Comparison of ENCODE assay signal across 16 cellular contexts in genomic region chr4:76952631-76953587, GRCh38. TPM values are rescaled to one million over a fixed set of nuclear protein-coding genes. Genes with fewer than 3 reads are reported as not detected.
DNase-seq lines count a peak whose midpoint lies in the region; ATAC-seq, FAIRE-seq and TF ChIP-seq lines count a peak whose summit lies in the region.
"Had no signal": no experiment of that assay in that cellular context is flagged by ENCODE, and none has a peak within 500 bp of the region (broad histone marks: within the 10 kb centered on the region; RNA-seq: fewer than 3 reads in every experiment).

No MANE protein-coding gene starts in this region.

- ATAC-seq in natural killer cell = no peak

- H4K20me1 ChIP-seq in GM23248 (ENCODE audit: insufficient read depth) = peaks cover 19% of the 10 kb centered on the region; the same call in 1 of the 2 replicates

- H3K4me3 ChIP-seq in AG04449 (ENCODE audit: low read depth, low read length) = peak overlapping the region; percentile 91
- peak overlapping the region; percentile 96 for H3K4me3 ChIP-seq in GM23248
- H3K4me3 ChIP-seq in brain microvascular endothelial cell (ENCODE audit: low read depth, low read length) = peak overlapping the region; percentile 12
- no peak overlapping the region for H3K4me3 ChIP-seq in kidney (ENCODE audit: low read length in 2 of 2)

- H3K27me3 ChIP-seq in GM23248 (replicated peaks; ENCODE audit: insufficient read depth) (no peaks in the 10 kb centered on the region), brain microvascular endothelial cell (replicated peaks) (no peaks in the 10 kb centered on the region)
- H3K27me3 ChIP-seq: breast epithelium had no signal

- H3K27ac ChIP-seq in GM23248 = peak overlapping the region; percentile 88
- no peak overlapping the region for H3K27ac ChIP-seq in brain microvascular endothelial cell
- no peak overlapping the region for H3K27ac ChIP-seq in kidney (ENCODE audit: low read depth in 2 of 2, low read length in 2 of 2)
- no peak overlapping the region for H3K27ac ChIP-seq in caudate nucleus (ENCODE audit: low read depth, low read length)
- H3K27ac ChIP-seq: breast epithelium had no signal

- POLR2A ChIA-PET in AG04449 (lab: Yijun Ruan, JAX) = interaction anchor here (1.0 to 2.7 kb wide), 4 partner anchors 43 to 215 kb away, joined by 3 to 16 read pairs (median 4); no protein-coding TSS in a partner anchor

- H3K9me3 ChIP-seq in GM23248 (ENCODE audit: low read depth) (no peaks in the 10 kb centered on the region), kidney (ENCODE audit: control insufficient read depth in 1 of 2, low read length in 2 of 2) (no peaks in the 10 kb centered on the region)
- H3K9me3 ChIP-seq: breast epithelium had no signal

- 30 to 31% methylated on average over 4 of the region's 4 CpGs for WGBS in GM23248 (ENCODE audit: low coverage in 1 of 2, low lambda C conversion rate in 2 of 2, missing lambda C conversion rate in 2 of 2), 2 experiments

- H3K4me3 Mint-ChIP-seq in natural killer cell = peak overlapping the region; percentile 72
- H3K4me3 Mint-ChIP-seq: CD14-positive monocyte had no signal

- no peak overlapping the region for H2AFZ ChIP-seq in GM23248

- H3K9me3 Mint-ChIP-seq in natural killer cell = no peaks in the 10 kb centered on the region
- H3K9me3 Mint-ChIP-seq: CD14-positive monocyte had no signal

- no peak for FAIRE-seq in kidney (lab: Jason Lieb, UNC)
- FAIRE-seq: islet of Langerhans had no signal

- no peaks in the 10 kb centered on the region for H3K27me3 Mint-ChIP-seq in natural killer cell (ENCODE audit: low read depth in 2 of 2)

- intact Hi-C loops in natural killer cell (cut with micrococcal nuclease) = no loop called here
- intact Hi-C loops in kidney (cut with DNase I) = no loop called here

- TF ChIP-seq CTCF in AG04449 (IDR thresholded peaks at IDR 0.05; ENCODE audit: insufficient read depth, low read length, missing control alignments) (no peak), brain microvascular endothelial cell (IDR thresholded peaks at IDR 0.05; ENCODE audit: low read depth, low read length, missing control alignments) (no peak), natural killer cell (IDR thresholded peaks at IDR 0.05) (no peak), kidney (IDR thresholded peaks at IDR 0.05; ENCODE audit: borderline replicate concordance, extremely low read depth, insufficient read depth) (no peak)

- peaks cover 20% of the 10 kb centered on the region; the same call in 1 of the 2 replicates for H3K36me3 ChIP-seq in GM23248 (ENCODE audit: low read depth)
- peaks cover 7% of the 10 kb centered on the region for H3K36me3 ChIP-seq in brain microvascular endothelial cell (replicated peaks)
- H3K36me3 ChIP-seq in kidney (ENCODE audit: control insufficient read depth in 1 of 2, insufficient read depth in 2 of 2, low read length in 2 of 2) = no peaks in the 10 kb centered on the region
- H3K36me3 ChIP-seq: breast epithelium had no signal

- H3K9ac ChIP-seq in GM23248 (peak overlapping the region; percentile 97), kidney (ENCODE audit: low read length in 2 of 2) (no peak overlapping the region)

- DNase-seq in AG04449 (ENCODE audit: low read depth, low spot score) (no peak), GM23248 (peak; percentile 34), brain microvascular endothelial cell (no peak), natural killer cell (no peak), kidney (no peak), caudate nucleus (lab: John Stamatoyannopoulos, UW) (no peak)
- DNase-seq in stimulated activated CD4-positive, alpha-beta T cell treated with anti-CD3 and anti-CD28 coated beads, Interleukin-4, amount 100 ng/mL, for 24 hours = no peak
- no peak for DNase-seq in central memory CD4-positive, alpha-beta T cell
- DNase-seq: activated effector memory CD4-positive, alpha-beta T cell treated with anti-CD3 and anti-CD28 coated beads, Interleukin-2, amount 50 U/mL, for 16 hours; midbrain; NCI-H1048; posterior cingulate gyrus had no signal

- H3K4me1 ChIP-seq in GM23248 (ENCODE audit: insufficient read depth) (peaks cover 54% of the 10 kb centered on the region), kidney (ENCODE audit: control insufficient read depth in 1 of 2, insufficient read depth in 1 of 2, low read depth in 1 of 2, low read length in 2 of 2) (peaks cover 16 to 19% of the 10 kb centered on the region in 2 donors)
- H3K4me1 ChIP-seq: breast epithelium had no signal

- no peaks in the 10 kb centered on the region for H3K36me3 Mint-ChIP-seq in natural killer cell
- H3K36me3 Mint-ChIP-seq: CD14-positive monocyte had no signal

- CTCF ChIA-PET in AG04449 (lab: Yijun Ruan, JAX) = interaction anchor here (1.4 to 1.7 kb wide), 3 partner anchors 180 to 442 kb away, joined by 3 to 4 read pairs (median 3); no protein-coding TSS in a partner anchor

- H3K4me2 ChIP-seq in GM23248 (ENCODE audit: unreplicated experiment) = peak overlapping the region; percentile 94

- in situ Hi-C loops in GM23248 (cut with MboI) (no loop called here), brain microvascular endothelial cell (cut with HindIII; ENCODE audit: low pct_ligation_motif_present, low sequenced_read_pairs) (loop anchor here (25.0 kb wide), 1 partner anchor 109 kb away; no protein-coding TSS in a partner anchor)

- no peaks in the 10 kb centered on the region for H3K9me2 ChIP-seq in GM23248 (ENCODE audit: insufficient read depth)

- peaks cover 100% of the 10 kb centered on the region for H3K79me2 ChIP-seq in GM23248 (ENCODE audit: insufficient read depth)

- H3K4me1 Mint-ChIP-seq in natural killer cell = peaks cover 23 to 47% of the 10 kb centered on the region in 2 donors

- H3F3A ChIP-seq in GM23248 (ENCODE audit: insufficient read depth) = peaks cover 49% of the 10 kb centered on the region

- peak overlapping the region in 1 of 2 donors; percentile 11 for H3K27ac Mint-ChIP-seq in natural killer cell
- H3K27ac Mint-ChIP-seq: CD14-positive monocyte had no signal

RNA-seq across cellular contexts. Expression of gene SEPTIN11, which starts 3.4 kb away (rescaled TPM):
- 640 and 867 TPM in 2 replicates for total RNA-seq in GM23248 (2014; rRNA removed; shearing (Covaris generic))
- polyA plus RNA-seq in GM23248 (2016; fragmentation: Nextera tagmentation; extraction: Ambion mirVana) = 478 and 488 TPM in 2 replicates
- total RNA-seq in natural killer cell = 10 to 100 TPM; 38.6 to 52.8 (median 46.2) TPM
- 118 TPM for total RNA-seq in kidney
- 38.0 TPM for polyA plus RNA-seq in kidney (ENCODE audit: insufficient read depth, low read depth, low replicate concordance)

RNA-seq across cellular contexts. Expression of gene SOWAHB, which starts 55.0 kb away (rescaled TPM):
- total RNA-seq in GM23248 (2014; rRNA removed; shearing (Covaris generic)) = not detected in 2 replicates
- polyA plus RNA-seq in GM23248 (2016; fragmentation: Nextera tagmentation; extraction: Ambion mirVana) (not detected in 2 replicates), kidney (ENCODE audit: insufficient read depth, low read depth, low replicate concordance) (3.3 TPM)
- total RNA-seq in natural killer cell (not detected), kidney (5.0 TPM)
- total RNA-seq: subcutaneous adipose tissue had no signal
- polyA plus RNA-seq: CD14-positive monocyte had no signal

Comparison
In these comparisons a context has a peak if more than half of its experiments do, and no peak if none do; other contexts are left out.
1. H3K4me3 ChIP-seq: peak in AG04449 (single experiment), GM23248 (single experiment) and brain microvascular endothelial cell (single experiment); none in kidney (0 of 2).